In genomic region chr6:32984639-32985389, GRCh38 we compare ENCODE assay signal across 1 cellular context.
TF ChIP-seq lines count a peak whose summit lies in the region.

No MANE protein-coding gene starts in this region.

TF ChIP-seq in HEK293, 187 proteins besides CTCF, POLR2A, EP300 and RAD21 (continued from another document):
- no peak for TF ChIP-seq ZBTB49 (tag by site-specific recombination; IDR thresholded peaks at IDR 0.05; ENCODE audit: low read depth)
- TF ChIP-seq ZXDB (tag by site-specific recombination; IDR thresholded peaks at IDR 0.05), result peak; percentile 82
- TF ChIP-seq ZBTB8A (tag by site-specific recombination; IDR thresholded peaks at IDR 0.05), result peak; percentile 34; the same call in 1 of the 2 replicates
- peak; percentile 83 for TF ChIP-seq ZNF600 (tag by site-specific recombination; IDR thresholded peaks at IDR 0.05)
- TF ChIP-seq ZNF561 (tag by site-specific recombination; IDR thresholded peaks at IDR 0.05; ENCODE audit: borderline replicate concordance), result peak; percentile 66; the same call in 1 of the 2 replicates
- peak; percentile 81 for TF ChIP-seq SCRT2 (tag by site-specific recombination; IDR thresholded peaks at IDR 0.05)
- TF ChIP-seq ZBTB11 (tag by site-specific recombination; conservative IDR thresholded peaks at IDR 0.05; ENCODE audit: low read depth), result peak; percentile 82
- TF ChIP-seq, protein P1, sequence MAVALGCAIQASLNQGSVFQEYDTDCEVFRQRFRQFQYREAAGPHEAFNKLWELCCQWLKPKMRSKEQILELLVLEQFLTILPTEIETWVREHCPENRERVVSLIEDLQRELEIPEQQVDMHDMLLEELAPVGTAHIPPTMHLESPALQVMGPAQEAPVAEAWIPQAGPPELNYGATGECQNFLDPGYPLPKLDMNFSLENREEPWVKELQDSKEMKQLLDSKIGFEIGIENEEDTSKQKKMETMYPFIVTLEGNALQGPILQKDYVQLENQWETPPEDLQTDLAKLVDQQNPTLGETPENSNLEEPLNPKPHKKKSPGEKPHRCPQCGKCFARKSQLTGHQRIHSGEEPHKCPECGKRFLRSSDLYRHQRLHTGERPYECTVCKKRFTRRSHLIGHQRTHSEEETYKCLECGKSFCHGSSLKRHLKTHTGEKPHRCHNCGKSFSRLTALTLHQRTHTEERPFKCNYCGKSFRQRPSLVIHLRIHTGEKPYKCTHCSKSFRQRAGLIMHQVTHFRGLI (tag by site-specific recombination; IDR thresholded peaks at IDR 0.05), result peak; percentile 15; the same call in 1 of the 2 replicates
- peak; percentile 78 for TF ChIP-seq IKZF3 (tag by site-specific recombination; IDR thresholded peaks at IDR 0.05)
